ENCODE assay signal across 8 cellular contexts in genomic region chr1:15352122-15352957, GRCh38. TPM values are rescaled to one million over a fixed set of nuclear protein-coding genes. Genes with fewer than 3 reads are reported as not detected.
DNase-seq lines count a peak whose midpoint lies in the region; ATAC-seq and TF ChIP-seq lines count a peak whose summit lies in the region.

No MANE protein-coding gene starts in this region.

- TF ChIP-seq CTCF in CD14-positive monocyte (IDR thresholded peaks at IDR 0.05) (no peak), fibroblast of the aortic adventitia (IDR thresholded peaks at IDR 0.05; ENCODE audit: insufficient read depth, low read length) (no peak)

- peak overlapping the region in 1 of 2 donors; percentile 74 for H3K4me3 Mint-ChIP-seq in CD14-positive monocyte

- peaks cover 16% of the 10 kb centered on the region for H3K4me1 Mint-ChIP-seq in CD14-positive monocyte

- peak; percentile 55 for DNase-seq in CD14-positive monocyte (ENCODE audit: low spot score)
- peak; percentile 90 for DNase-seq in LHCN-M2 (ENCODE audit: low read depth)
- peak; percentile 43 to 59 for DNase-seq in activated CD4-positive, alpha-beta T cell treated with anti-CD3 and anti-CD28 coated beads, Interleukin-2, amount 50 U/mL, for 48 hours
- DNase-seq in fibroblast of the aortic adventitia (ENCODE audit: low read depth) = peak; percentile 71
- DNase-seq in stimulated activated CD8-positive, alpha-beta memory T cell treated with anti-CD3 and anti-CD28 coated beads, Interleukin-12 subunit alpha, Interleukin-12 subunit beta, amount 100 ng/mL, for 4 hours (ENCODE audit: low read depth) = peak; percentile 23
- DNase-seq in HuH-7.5 (ENCODE audit: low spot score) = no peak

- ATAC-seq in HG03045 (IDR thresholded peaks at IDR 0.05; ENCODE audit: unreplicated experiment) (no peak), GM21515 (IDR thresholded peaks at IDR 0.05; ENCODE audit: unreplicated experiment) (no peak)

- intact Hi-C loops in CD14-positive monocyte (cut with micrococcal nuclease) = no loop called here

- peak overlapping the region in 2 of 7 donors; percentile 22 to 83 for H3K27ac Mint-ChIP-seq in CD14-positive monocyte

- H3K27me3 Mint-ChIP-seq in CD14-positive monocyte (ENCODE audit: low read depth in 3 of 3) = peaks cover 2 to 9% (median 2%) of the 10 kb centered on the region in 3 donors

- H3K36me3 Mint-ChIP-seq in CD14-positive monocyte = peaks cover 0 to 3% of the 10 kb centered on the region in 2 donors

- H3K9me3 Mint-ChIP-seq in CD14-positive monocyte = no peaks in the 10 kb centered on the region

- H3K4me3 ChIP-seq in fibroblast of the aortic adventitia (ENCODE audit: low read depth, low read length) = no peak overlapping the region

RNA-seq across cellular contexts. Expression of gene EFHD2, which starts 57.3 kb away (rescaled TPM):
- polyA plus RNA-seq in CD14-positive monocyte = 100 to 1,000 TPM; 323 to 329 TPM
- total RNA-seq in LHCN-M2 (2014; rRNA removed) (75.9 and 76.5 TPM in 2 replicates), fibroblast of the aortic adventitia (ENCODE audit: low replicate concordance) (11.1 and 28.1 TPM in 2 replicates)
- 34.8 TPM for polyA plus RNA-seq in LHCN-M2 (2012)
